Comparison of ENCODE assay signal across 1 cellular context in genomic region chr12:89962648-89963047, GRCh38.
TF ChIP-seq lines count a peak whose summit lies in the region.

No MANE protein-coding gene starts in this region.

TF ChIP-seq in SK-N-SH, 30 proteins besides CTCF, POLR2A, EP300 and RAD21 (continued from another document):
- TF ChIP-seq CHD2 (IDR thresholded peaks at IDR 0.05; ENCODE audit: low read length, partially characterized antibody) (no peak), SMC3 (IDR thresholded peaks at IDR 0.05; ENCODE audit: low read depth, low read length) (no peak), MEF2A (IDR thresholded peaks at IDR 0.05; ENCODE audit: borderline replicate concordance, low read depth) (no peak), RCOR1 (IDR thresholded peaks at IDR 0.05; ENCODE audit: low read length) (no peak), FOXM1 (IDR thresholded peaks at IDR 0.05; ENCODE audit: low read depth) (no peak), ELF1 (IDR thresholded peaks at IDR 0.05) (no peak), EZH2phosphoT487 (IDR thresholded peaks at IDR 0.05; ENCODE audit: borderline replicate concordance, low read depth) (no peak)
- TF ChIP-seq, protein P1, sequence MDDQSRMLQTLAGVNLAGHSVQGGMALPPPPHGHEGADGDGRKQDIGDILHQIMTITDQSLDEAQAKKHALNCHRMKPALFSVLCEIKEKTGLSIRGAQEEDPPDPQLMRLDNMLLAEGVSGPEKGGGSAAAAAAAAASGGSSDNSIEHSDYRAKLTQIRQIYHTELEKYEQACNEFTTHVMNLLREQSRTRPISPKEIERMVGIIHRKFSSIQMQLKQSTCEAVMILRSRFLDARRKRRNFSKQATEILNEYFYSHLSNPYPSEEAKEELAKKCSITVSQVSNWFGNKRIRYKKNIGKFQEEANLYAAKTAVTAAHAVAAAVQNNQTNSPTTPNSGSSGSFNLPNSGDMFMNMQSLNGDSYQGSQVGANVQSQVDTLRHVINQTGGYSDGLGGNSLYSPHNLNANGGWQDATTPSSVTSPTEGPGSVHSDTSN (IDR thresholded peaks at IDR 0.05): no peak
TF ChIP-seq in SK-N-SH: peak in this region for 0.
